ENCODE assay signal across 11 cellular contexts in genomic region chr17:77644981-77645380, GRCh38.
A peak's percentile ranks its signal among the peaks of the same experiment; 100 is the strongest.
DNase-seq lines count a peak whose midpoint lies in the region; ATAC-seq, FAIRE-seq and TF ChIP-seq lines count a peak whose summit lies in the region.
"Had no signal": no experiment of that assay in that cellular context is flagged by ENCODE, and none has a peak within 500 bp of the region (broad histone marks: within the 10 kb centered on the region; RNA-seq: fewer than 3 reads in every experiment).

No MANE protein-coding gene starts in this region.

- no peaks in the 10 kb centered on the region for H3K36me3 ChIP-seq in CD8-positive, alpha-beta T cell (ENCODE audit: insufficient read depth, low read length)
- no peaks in the 10 kb centered on the region for H3K36me3 ChIP-seq in kidney (ENCODE audit: control insufficient read depth in 1 of 2, insufficient read depth in 2 of 2, low read length in 2 of 2)
- H3K36me3 ChIP-seq: upper lobe of left lung had no signal

- H3K9me3 ChIP-seq in CD8-positive, alpha-beta T cell (ENCODE audit: low read length), result no peaks in the 10 kb centered on the region
- H3K9me3 ChIP-seq in kidney (ENCODE audit: control insufficient read depth in 1 of 2, low read length in 2 of 2), result peaks cover 0 to 3% of the 10 kb centered on the region in 2 donors

- POLR2A ChIA-PET in CD8-positive, alpha-beta T cell (lab: Charles Lee), result interaction anchor here (1.1 to 2.6 kb wide), 5 partner anchors 13 to 313 kb away, joined by 3 to 21 read pairs (median 4); partner anchors contain the start of gene TNRC6C

- CTCF ChIA-PET in CD8-positive, alpha-beta T cell (lab: Charles Lee), result interaction anchor here (0.5 to 2.8 kb wide), 25 partner anchors 9 to 532 kb away, joined by 3 to 16 read pairs (median 4); partner anchors contain the start of gene TNRC6C

- H3K27me3 Mint-ChIP-seq in CD8-positive, alpha-beta T cell (ENCODE audit: low read depth), result no peaks in the 10 kb centered on the region
- peaks cover 6% of the 10 kb centered on the region for H3K27me3 Mint-ChIP-seq in endothelial cell (ENCODE audit: unreplicated experiment)

- H3K4me1 ChIP-seq in CD8-positive, alpha-beta T cell (ENCODE audit: insufficient read depth, low read length), result peaks cover 22% of the 10 kb centered on the region
- no peaks in the 10 kb centered on the region for H3K4me1 ChIP-seq in kidney (ENCODE audit: control insufficient read depth in 1 of 2, insufficient read depth in 1 of 2, low read depth in 1 of 2, low read length in 2 of 2)

- DNase-seq in CD8-positive, alpha-beta T cell, result peak; percentile 16 to 74 (median 46)
- DNase-seq in T follicular helper cell (ENCODE audit: low read depth) (peak; percentile 40), activated gamma-delta T cell treated with Interleukin-2 at 50 U/mL for 16 hours (peak; percentile 43), posterior vena cava (ENCODE audit: low spot score) (peak; percentile 48), kidney (no peak), NCI-H2029 treated with DMSO at 0.1 percent for 48 hours (lab: John Stamatoyannopoulos, UW) (no peak), germinal center (ENCODE audit: low spot score) (no peak), endothelial cell (ENCODE audit: low spot score) (no peak)
- DNase-seq: kidney glomerular epithelial cell, right cardiac atrium had no signal

- H3K36me3 Mint-ChIP-seq in CD8-positive, alpha-beta T cell, result no peaks in the 10 kb centered on the region
- peaks cover 3% of the 10 kb centered on the region for H3K36me3 Mint-ChIP-seq in endothelial cell (ENCODE audit: low read depth, unreplicated experiment)

- H3K4me3 Mint-ChIP-seq in CD8-positive, alpha-beta T cell, result peak overlapping the region; percentile 82
- no peak overlapping the region for H3K4me3 Mint-ChIP-seq in endothelial cell (ENCODE audit: unreplicated experiment)

- H3K27me3 ChIP-seq in CD8-positive, alpha-beta T cell (ENCODE audit: insufficient read depth, low read length), result no peaks in the 10 kb centered on the region
- H3K27me3 ChIP-seq: upper lobe of left lung had no signal

- no peak for FAIRE-seq in kidney (lab: Jason Lieb, UNC)

- peaks cover 24% of the 10 kb centered on the region for H3K4me1 Mint-ChIP-seq in CD8-positive, alpha-beta T cell (ENCODE audit: low read depth)
- H3K4me1 Mint-ChIP-seq in endothelial cell (ENCODE audit: unreplicated experiment), result peaks cover 14% of the 10 kb centered on the region

- TF ChIP-seq CTCF in CD8-positive, alpha-beta T cell (IDR thresholded peaks at IDR 0.05), result peak; percentile 54
- TF ChIP-seq CTCF in kidney (IDR thresholded peaks at IDR 0.05; ENCODE audit: borderline replicate concordance, extremely low read depth, insufficient read depth), result no peak
- TF ChIP-seq CTCF in endothelial cell (IDR thresholded peaks at IDR 0.05; ENCODE audit: unreplicated experiment), result no peak

- ATAC-seq in CD8-positive, alpha-beta T cell, result peak; percentile 45

- peak overlapping the region; percentile 92 for H3K27ac Mint-ChIP-seq in CD8-positive, alpha-beta T cell
- H3K27ac Mint-ChIP-seq in endothelial cell (ENCODE audit: unreplicated experiment), result no peak overlapping the region

- no peaks in the 10 kb centered on the region for H3K9me3 Mint-ChIP-seq in CD8-positive, alpha-beta T cell
- H3K9me3 Mint-ChIP-seq in endothelial cell (ENCODE audit: unreplicated experiment), result no peaks in the 10 kb centered on the region

- H3K9ac ChIP-seq in kidney (ENCODE audit: low read length in 2 of 2), result no peak overlapping the region

- intact Hi-C loops in CD8-positive, alpha-beta T cell (cut with DNase I, micrococcal nuclease), result loop anchor here (1.0 to 5.0 kb wide), 5 partner anchors 22 to 369 kb away; no protein-coding TSS in a partner anchor
- intact Hi-C loops in posterior vena cava (cut with DNase I) (no loop called here), kidney (cut with DNase I) (no loop called here)

- H3K27ac ChIP-seq in CD8-positive, alpha-beta T cell (ENCODE audit: low read depth, low read length), result peak overlapping the region; percentile 20
- H3K27ac ChIP-seq in kidney (ENCODE audit: low read depth in 2 of 2, low read length in 2 of 2), result no peak overlapping the region
- H3K27ac ChIP-seq: upper lobe of left lung had no signal

- H3K4me3 ChIP-seq in CD8-positive, alpha-beta T cell (ENCODE audit: low read depth, low read length), result peak overlapping the region; percentile 48
- no peak overlapping the region for H3K4me3 ChIP-seq in kidney (ENCODE audit: low read length in 2 of 2)
- H3K4me3 ChIP-seq: upper lobe of left lung had no signal

Comparison
In these comparisons a context has a peak if more than half of its experiments do, and no peak if none do; other contexts are left out.
1. DNase-seq: peak in CD8-positive, alpha-beta T cell (7 of 7), T follicular helper cell (single experiment), activated gamma-delta T cell treated with Interleukin-2 at 50 U/mL for 16 hours (single experiment) and posterior vena cava (single experiment); none in kidney (single experiment), NCI-H2029 treated with DMSO at 0.1 percent for 48 hours (single experiment), germinal center (single experiment) and endothelial cell (single experiment).
2. intact Hi-C loops: an anchor here in CD8-positive, alpha-beta T cell (1.0 to 5.0 kb wide); none called in posterior vena cava and kidney.